ENCODE assay signal across 18 cellular contexts in the genomic region with DNA sequence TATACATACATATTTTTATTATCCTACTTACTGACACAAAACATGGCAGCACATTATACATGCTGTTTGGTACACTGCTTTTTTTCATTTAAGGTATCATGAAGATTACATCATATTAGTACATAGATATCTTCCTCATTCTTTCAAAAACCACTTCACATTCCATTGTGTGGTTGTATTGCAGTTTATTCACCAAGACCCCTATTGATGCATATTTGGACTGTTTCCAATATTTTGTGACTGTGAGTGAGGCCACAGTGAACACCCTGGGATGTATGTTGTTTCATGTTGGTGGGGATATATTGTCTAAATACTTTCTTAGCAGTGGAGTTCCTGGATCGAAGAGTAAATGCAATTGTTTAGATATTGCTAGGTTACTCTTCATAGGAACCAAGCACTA. TPM values are rescaled to one million over a fixed set of nuclear protein-coding genes. Genes with fewer than 3 reads are reported as not detected.
DNase-seq lines count a peak whose midpoint lies in the region; ATAC-seq, FAIRE-seq and TF ChIP-seq lines count a peak whose summit lies in the region.
"Had no signal": no experiment of that assay in that cellular context is flagged by ENCODE, and none has a peak within 500 bp of the region (broad histone marks: within the 10 kb centered on the region; RNA-seq: fewer than 3 reads in every experiment).

No MANE protein-coding gene starts in this region.

- H3K27ac ChIP-seq in SJSA1 (peak overlapping the region; percentile 67), Peyer's patch (no peak overlapping the region)
- H3K27ac ChIP-seq: A549, SJCRH30 had no signal

- H3K9me3 ChIP-seq in SJSA1 (replicated peaks) (no peaks in the 10 kb centered on the region), Peyer's patch (peaks cover 0 to 3% (median 0%) of the 10 kb centered on the region in 4 donors)
- H3K9me3 ChIP-seq: SJCRH30 had no signal

- H3K27me3 ChIP-seq in SJSA1 (replicated peaks), result no peaks in the 10 kb centered on the region
- no peaks in the 10 kb centered on the region for H3K27me3 ChIP-seq in Peyer's patch
- H3K27me3 ChIP-seq: SJCRH30 had no signal

- no peak for TF ChIP-seq CTCF in AG10803 (conservative IDR thresholded peaks at IDR 0.05; ENCODE audit: low read length)
- no peak for TF ChIP-seq CTCF in Peyer's patch (IDR thresholded peaks at IDR 0.05)

- DNase-seq in AG10803 (ENCODE audit: low read depth), result peak; percentile 47
- DNase-seq in H54 (ENCODE audit: insufficient read length, low spot score), result no peak
- peak in 1 of 2 experiments; percentile 78 for DNase-seq in SJSA1 (ENCODE audit: low read depth in 1 of 2, low spot score in 2 of 2)
- DNase-seq in glomerular visceral epithelial cell (ENCODE audit: extremely low spot score), result peak; percentile 86
- DNase-seq in Peyer's patch, result no peak
- no peak for DNase-seq in ecto neural progenitor cell (ENCODE audit: low spot score)
- DNase-seq: AML-193; CD4-positive, CD25-positive, alpha-beta regulatory T cell; NCI-H146; NCI-H2081 treated with DMSO at 0.1 percent for 48 hours; NCI-H446 treated with DMSO at 0.1 percent for 48 hours; RPMI8226; T-cell had no signal

- no peak for ATAC-seq in GM21529 (IDR thresholded peaks at IDR 0.05; ENCODE audit: unreplicated experiment)
- ATAC-seq in HG03280 (IDR thresholded peaks at IDR 0.05; ENCODE audit: unreplicated experiment), result no peak
- ATAC-seq: A549, T-cell had no signal

- H3K4me1 ChIP-seq in SJSA1 (replicated peaks) (peaks cover 9% of the 10 kb centered on the region), Peyer's patch (no peaks in the 10 kb centered on the region)
- H3K4me1 ChIP-seq: A549, HAP-1, SJCRH30 had no signal

- no peaks in the 10 kb centered on the region for H3K36me3 ChIP-seq in SJSA1
- H3K36me3 ChIP-seq in Peyer's patch, result no peaks in the 10 kb centered on the region
- H3K36me3 ChIP-seq: HAP-1, SJCRH30 had no signal

- peak; percentile 11 for FAIRE-seq in H54 (lab: Jason Lieb, UNC)
- FAIRE-seq: A549 had no signal

- TF ChIP-seq POLR2A in H54 (IDR thresholded peaks at IDR 0.05; ENCODE audit: low read depth, low read length) (no peak), Peyer's patch (IDR thresholded peaks at IDR 0.05) (no peak)

- H3K4me3 ChIP-seq in AG10803 (ENCODE audit: low read length), result no peak overlapping the region
- no peak overlapping the region for H3K4me3 ChIP-seq in SJSA1
- no peak overlapping the region for H3K4me3 ChIP-seq in Peyer's patch
- H3K4me3 ChIP-seq: A549, HAP-1, SJCRH30 had no signal

RNA-seq across cellular contexts. Expression of a gene that starts 39.0 kb away (rescaled TPM):
- 26.8 and 30.4 TPM in 2 replicates for total RNA-seq in SJSA1 (2014; rRNA removed; shearing (Covaris generic))
- total RNA-seq in Peyer's patch, result 10 to 100 TPM; 12.8 to 17.0 (median 15.2) TPM

Comparison
In these comparisons a context has a peak if more than half of its experiments do, and no peak if none do; other contexts are left out.
1. DNase-seq: peak in AG10803 (single experiment) and glomerular visceral epithelial cell (single experiment); none in H54 (single experiment), Peyer's patch (0 of 3) and ecto neural progenitor cell (single experiment).